8 cellular contexts compared by ENCODE assay signal in the genomic region with DNA sequence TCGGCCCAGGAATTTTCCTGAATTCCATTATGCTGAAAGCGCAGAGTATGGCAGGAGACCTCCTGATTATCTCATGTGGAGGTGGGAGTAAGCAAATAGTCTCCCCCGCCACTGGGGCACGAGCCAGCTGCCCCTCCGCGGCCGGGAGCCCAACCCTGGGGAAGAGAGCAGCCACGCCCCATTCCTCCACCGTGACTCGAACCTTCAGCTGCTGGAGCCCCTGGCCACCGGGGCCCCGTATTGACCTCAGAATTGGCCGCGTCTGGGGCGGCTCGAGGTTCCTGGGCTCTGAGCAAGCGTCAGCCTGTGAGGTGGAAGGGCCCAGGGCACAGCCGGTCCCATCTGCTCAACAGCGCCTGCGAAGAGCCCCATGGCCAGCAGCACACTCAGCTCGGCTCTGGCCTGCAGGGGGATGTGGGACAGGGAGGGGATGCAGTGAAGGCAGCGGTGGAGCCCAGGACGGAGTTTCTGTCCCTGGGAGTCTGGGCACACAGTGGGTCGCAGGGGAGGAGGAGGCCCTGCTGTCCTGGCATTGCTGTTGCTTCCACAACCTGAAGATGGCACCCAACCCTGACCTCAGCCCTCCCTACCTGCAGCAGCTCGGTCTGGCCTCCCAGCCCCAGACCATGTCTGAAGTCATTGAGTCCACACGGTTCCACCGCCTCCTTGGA.
DNase-seq lines count a peak whose midpoint lies in the region; ATAC-seq and TF ChIP-seq lines count a peak whose summit lies in the region.

No MANE protein-coding gene starts in this region.

- H3K4me1 ChIP-seq in SJCRH30 (peaks cover 4% of the 10 kb centered on the region; the same call in 1 of the 2 replicates), mucosa of descending colon (ENCODE audit: low read depth) (peaks cover 9% of the 10 kb centered on the region)

- CTCF ChIA-PET in HEK293T (lab: Yijun Ruan, JAX), result interaction anchor here (0.7 to 3.4 kb wide), 9 partner anchors 15 to 408 kb away, joined by 3 to 59 read pairs (median 4); no protein-coding TSS in a partner anchor

- H3K27me3 ChIP-seq in SJCRH30, result no peaks in the 10 kb centered on the region

- H3K36me3 ChIP-seq in SJCRH30, result no peaks in the 10 kb centered on the region
- H3K36me3 ChIP-seq in mucosa of descending colon (ENCODE audit: low read depth), result no peaks in the 10 kb centered on the region

- intact Hi-C loops in mucosa of descending colon (cut with DNase I, micrococcal nuclease), result loop anchor here in 1 of 2 donors (2.0 kb wide), 1 partner anchor 395 kb away; no protein-coding TSS in a partner anchor

- H3K27ac ChIP-seq in SJCRH30, result peak overlapping the region; percentile 17

- no peaks in the 10 kb centered on the region for H3K9me3 ChIP-seq in SJCRH30 (replicated peaks)
- H3K9me3 ChIP-seq in mucosa of descending colon, result no peaks in the 10 kb centered on the region

- DNase-seq in NCI-H1436 (lab: John Stamatoyannopoulos, UW) (peak; percentile 16), NCI-H1436 treated with DMSO at 0.1 percent for 48 hours (lab: John Stamatoyannopoulos, UW) (no peak), HEK293T (ENCODE audit: extremely low spot score) (peak; percentile 61), SJCRH30 (peak; percentile 57 to 59), epithelial cell of proximal tubule (ENCODE audit: low read depth) (no peak), mucosa of descending colon (peak; percentile 34 to 72 (median 53)), NCI-H2227 treated with DMSO at 0.1 percent for 48 hours (lab: John Stamatoyannopoulos, UW) (no peak)
- DNase-seq in activated effector memory CD4-positive, alpha-beta T cell treated with anti-CD3 and anti-CD28 coated beads, Interleukin-2, amount 50 U/mL, for 16 hours, result no peak

- POLR2A ChIA-PET in HEK293T (lab: Yijun Ruan, JAX), result interaction anchor here (1.2 to 1.3 kb wide), 3 partner anchors 98 to 401 kb away, joined by 3 to 5 read pairs (median 4); partner anchors contain the start of gene CHST15

- H3K4me3 ChIP-seq in SJCRH30 (no peak overlapping the region), epithelial cell of proximal tubule (ENCODE audit: low read depth, low read length) (peak overlapping the region; percentile 35), mucosa of descending colon (no peak overlapping the region)

- peak; percentile 57 for ATAC-seq in mucosa of descending colon

- TF ChIP-seq CTCF in epithelial cell of proximal tubule (conservative IDR thresholded peaks at IDR 0.05; ENCODE audit: low read depth, low read length), result peak; percentile 68
- TF ChIP-seq CTCF in mucosa of descending colon (IDR thresholded peaks at IDR 0.05), result no peak

TF ChIP-seq in HEK293T, 16 proteins besides CTCF, POLR2A, EP300 and RAD21:
- TF ChIP-seq BHLHE40 (IDR thresholded peaks at IDR 0.05; ENCODE audit: borderline replicate concordance), result no peak
- TF ChIP-seq FOXA1 (IDR thresholded peaks at IDR 0.05), result no peak
- no peak for TF ChIP-seq ARNT (IDR thresholded peaks at IDR 0.05)
- TF ChIP-seq HDGF (IDR thresholded peaks at IDR 0.05; ENCODE audit: borderline replicate concordance), result no peak
- TF ChIP-seq NFRKB (IDR thresholded peaks at IDR 0.05), result no peak
- TF ChIP-seq FOXM1 (IDR thresholded peaks at IDR 0.05; ENCODE audit: borderline replicate concordance), result no peak
- no peak for TF ChIP-seq TARDBP (IDR thresholded peaks at IDR 0.05)
- no peak for TF ChIP-seq L3MBTL2 (conservative IDR thresholded peaks at IDR 0.05)
- TF ChIP-seq, protein P1, sequence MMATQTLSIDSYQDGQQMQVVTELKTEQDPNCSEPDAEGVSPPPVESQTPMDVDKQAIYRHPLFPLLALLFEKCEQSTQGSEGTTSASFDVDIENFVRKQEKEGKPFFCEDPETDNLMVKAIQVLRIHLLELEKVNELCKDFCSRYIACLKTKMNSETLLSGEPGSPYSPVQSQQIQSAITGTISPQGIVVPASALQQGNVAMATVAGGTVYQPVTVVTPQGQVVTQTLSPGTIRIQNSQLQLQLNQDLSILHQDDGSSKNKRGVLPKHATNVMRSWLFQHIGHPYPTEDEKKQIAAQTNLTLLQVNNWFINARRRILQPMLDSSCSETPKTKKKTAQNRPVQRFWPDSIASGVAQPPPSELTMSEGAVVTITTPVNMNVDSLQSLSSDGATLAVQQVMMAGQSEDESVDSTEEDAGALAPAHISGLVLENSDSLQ (IDR thresholded peaks at IDR 0.05), result no peak
- no peak for TF ChIP-seq CTBP1 (IDR thresholded peaks at IDR 0.05; ENCODE audit: borderline replicate concordance)
- TF ChIP-seq ZNF384 (IDR thresholded peaks at IDR 0.05), result no peak

Comparison
In these comparisons a context has a peak if more than half of its experiments do, and no peak if none do; other contexts are left out.
1. DNase-seq: peak in NCI-H1436 (single experiment), HEK293T (single experiment), SJCRH30 (2 of 2) and mucosa of descending colon (3 of 3); none in NCI-H1436 treated with DMSO at 0.1 percent for 48 hours (single experiment), epithelial cell of proximal tubule (single experiment), activated effector memory CD4-positive, alpha-beta T cell treated with anti-CD3 and anti-CD28 coated beads, Interleukin-2, amount 50 U/mL, for 16 hours (single experiment) and NCI-H2227 treated with DMSO at 0.1 percent for 48 hours (single experiment).